ENCODE assay signal across 1 cellular context in genomic region chr19:15934332-15935078, GRCh38.
TF ChIP-seq lines count a peak whose summit lies in the region.

CYP4F11 (minus strand) TSS chr19:15934529; CDS start chr19:15934408, 121 bp downstream.

TF ChIP-seq in HepG2, 621 proteins besides CTCF, POLR2A, EP300 and RAD21 (continued from another document and continues in another):
- TF ChIP-seq ARID5B (CRISPR knock-in tag; IDR thresholded peaks at IDR 0.05) (peak; percentile 23; the same call in 1 of the 2 replicates), ZNF331 (CRISPR knock-in tag; IDR thresholded peaks at IDR 0.05) (peak; percentile 26; the same call in 1 of the 2 replicates), EHMT2 (IDR thresholded peaks at IDR 0.05; ENCODE audit: borderline replicate concordance, low read depth, low read length) (peak; percentile 57; the same call in 1 of the 2 replicates), TBX2 (CRISPR knock-in tag; IDR thresholded peaks at IDR 0.05; ENCODE audit: borderline replicate concordance) (0 out of 2 replicates have a peak, but pooled peaks have one; percentile 20), TEAD3 (CRISPR knock-in tag; optimal IDR thresholded peaks at IDR 0.05; ENCODE audit: borderline replicate concordance) (peak; percentile 29), SRY (CRISPR knock-in tag; IDR thresholded peaks at IDR 0.05) (no peak), ZNF800 (CRISPR knock-in tag; IDR thresholded peaks at IDR 0.05) (no peak), ZNF720 (CRISPR knock-in tag; IDR thresholded peaks at IDR 0.05) (no peak), RNF219 (CRISPR knock-in tag; IDR thresholded peaks at IDR 0.05) (no peak), ZNF672 (CRISPR knock-in tag; IDR thresholded peaks at IDR 0.05) (no peak), NFYC (CRISPR knock-in tag; IDR thresholded peaks at IDR 0.05) (peak; percentile 51), ZFY (CRISPR knock-in tag; IDR thresholded peaks at IDR 0.05) (peak; percentile 74), GATAD2A (CRISPR knock-in tag; IDR thresholded peaks at IDR 0.05) (peak; percentile 43; the same call in 1 of the 2 replicates), ATF3 (CRISPR knock-in tag; IDR thresholded peaks at IDR 0.05) (no peak), RBFOX2 (IDR thresholded peaks at IDR 0.05; ENCODE audit: low read depth, low read length) (peak; percentile 60), SMAD1 (CRISPR knock-in tag; IDR thresholded peaks at IDR 0.05; ENCODE audit: borderline replicate concordance, low read depth) (no peak), ARID4A (CRISPR knock-in tag; IDR thresholded peaks at IDR 0.05; ENCODE audit: borderline replicate concordance) (peak; percentile 59; the same call in 1 of the 2 replicates), MAX (IDR thresholded peaks at IDR 0.05) (0 out of 2 replicates have a peak, but pooled peaks have one; percentile 8), ZKSCAN5 (CRISPR knock-in tag; IDR thresholded peaks at IDR 0.05) (0 out of 2 replicates have a peak, but pooled peaks have one; percentile 18), SOX6 (IDR thresholded peaks at IDR 0.05) (no peak), SOX6 (CRISPR knock-in tag; IDR thresholded peaks at IDR 0.05) (0 out of 2 replicates have a peak, but pooled peaks have one; percentile 32), EEA1 (CRISPR knock-in tag; IDR thresholded peaks at IDR 0.05; ENCODE audit: borderline replicate concordance) (no peak), DPF2 (CRISPR knock-in tag; IDR thresholded peaks at IDR 0.05; ENCODE audit: borderline replicate concordance, low read depth) (0 out of 2 replicates have a peak, but pooled peaks have one; percentile 16), ZNF18 (CRISPR knock-in tag; IDR thresholded peaks at IDR 0.05; ENCODE audit: insufficient replicate concordance) (no peak), SP5 (CRISPR knock-in tag; IDR thresholded peaks at IDR 0.05; ENCODE audit: borderline replicate concordance, low read depth) (0 out of 2 replicates have a peak, but pooled peaks have one; percentile 22), HINFP (CRISPR knock-in tag; IDR thresholded peaks at IDR 0.05; ENCODE audit: low read depth) (no peak), ZMYM3 (CRISPR knock-in tag; IDR thresholded peaks at IDR 0.05) (peak; percentile 10; the same call in 1 of the 2 replicates), PLRG1 (conservative IDR thresholded peaks at IDR 0.05) (no peak), FOXA3 (CRISPR knock-in tag; IDR thresholded peaks at IDR 0.05) (peak; percentile 79), AKAP8 (CRISPR knock-in tag; IDR thresholded peaks at IDR 0.05) (0 out of 2 replicates have a peak, but pooled peaks have one; percentile 25), ZNF501 (CRISPR knock-in tag; IDR thresholded peaks at IDR 0.05) (peak; percentile 62), DMAP1 (CRISPR knock-in tag; IDR thresholded peaks at IDR 0.05) (peak; percentile 38; the same call in 1 of the 2 replicates), ZNF687 (CRISPR knock-in tag; IDR thresholded peaks at IDR 0.05) (peak; percentile 74), ARID3A (IDR thresholded peaks at IDR 0.05; ENCODE audit: low read depth, low read length) (0 out of 2 replicates have a peak, but pooled peaks have one; percentile 25)
